Comparison of ENCODE assay signal across 12 cellular contexts in the genomic region with DNA sequence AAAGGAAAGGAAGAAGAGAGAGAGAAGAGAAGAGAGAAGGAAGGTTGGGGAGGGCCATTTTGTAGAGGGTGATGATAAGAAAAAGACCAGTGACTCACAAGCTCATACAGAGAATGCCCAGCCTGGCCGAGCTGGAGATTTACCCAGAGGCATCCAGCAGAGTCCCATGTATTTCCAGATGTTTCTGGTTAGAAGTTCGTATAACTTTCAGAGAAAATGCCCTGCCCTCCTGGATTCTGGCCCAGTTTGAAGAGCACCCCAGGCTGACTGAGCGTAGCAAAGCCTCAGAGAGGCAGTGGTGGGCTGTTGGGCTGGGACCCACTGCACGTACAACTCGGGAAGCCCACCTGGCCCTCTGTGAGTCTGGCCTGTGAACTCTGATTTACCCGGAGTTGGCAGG.
DNase-seq lines count a peak whose midpoint lies in the region; ATAC-seq and TF ChIP-seq lines count a peak whose summit lies in the region.
"Had no signal": no experiment of that assay in that cellular context is flagged by ENCODE, and none has a peak within 500 bp of the region (broad histone marks: within the 10 kb centered on the region; RNA-seq: fewer than 3 reads in every experiment).

No MANE protein-coding gene starts in this region.

- no peak for ATAC-seq in GM19452 (IDR thresholded peaks at IDR 0.05; ENCODE audit: unreplicated experiment)
- ATAC-seq in naive thymus-derived CD4-positive, alpha-beta T cell = no peak
- ATAC-seq: left lung had no signal

- no peak overlapping the region for H2BK120ac ChIP-seq in mesenchymal stem cell (ENCODE audit: low read depth, low read length)

- no peak for TF ChIP-seq CTCF in ascending aorta (IDR thresholded peaks at IDR 0.05)

- H3K4me3 ChIP-seq in ascending aorta (no peak overlapping the region), mesenchymal stem cell (ENCODE audit: insufficient read depth in 1 of 2, low read depth in 1 of 2, low read length in 2 of 2) (peak overlapping the region in 1 of 2 experiments; percentile 16)
- H3K4me3 ChIP-seq in naive thymus-derived CD4-positive, alpha-beta T cell (ENCODE audit: low read length) = no peak overlapping the region
- H3K4me3 ChIP-seq: esophagus squamous epithelium, left lung had no signal

- no peak overlapping the region for H2AFZ ChIP-seq in mesenchymal stem cell (ENCODE audit: low read depth, low read length)

- H3K9me3 Mint-ChIP-seq in naive thymus-derived CD4-positive, alpha-beta T cell = no peaks in the 10 kb centered on the region

- no peak overlapping the region for H2BK12ac ChIP-seq in mesenchymal stem cell (ENCODE audit: low read length in 2 of 2)

- H3K4me1 ChIP-seq in ascending aorta (peaks cover 0 to 43% of the 10 kb centered on the region in 2 donors), mesenchymal stem cell (ENCODE audit: control insufficient read depth, insufficient read depth, low read depth, low read length) (peaks cover 10% of the 10 kb centered on the region)
- H3K4me1 ChIP-seq in naive thymus-derived CD4-positive, alpha-beta T cell (ENCODE audit: control insufficient read depth in 2 of 2, insufficient read depth in 2 of 2, low read length in 2 of 2) = peaks cover 30 to 61% of the 10 kb centered on the region in 2 donors

- no peak overlapping the region for H4K8ac ChIP-seq in mesenchymal stem cell (ENCODE audit: low read length)

- H3K23ac ChIP-seq in mesenchymal stem cell (ENCODE audit: low read length in 2 of 2) = no peak overlapping the region

- H3K36me3 ChIP-seq in ascending aorta (no peaks in the 10 kb centered on the region), mesenchymal stem cell (ENCODE audit: control insufficient read depth in 1 of 2, insufficient read depth in 2 of 2, low read depth in 1 of 2, low read length in 2 of 2) (no peaks in the 10 kb centered on the region)
- H3K36me3 ChIP-seq in naive thymus-derived CD4-positive, alpha-beta T cell (ENCODE audit: control insufficient read depth in 2 of 3, insufficient read depth in 3 of 3, low read length in 3 of 3) = no peaks in the 10 kb centered on the region
- H3K36me3 ChIP-seq: esophagus squamous epithelium, left lung had no signal

- H3K27me3 Mint-ChIP-seq in naive thymus-derived CD4-positive, alpha-beta T cell = no peaks in the 10 kb centered on the region

- peak overlapping the region; percentile 39 for H3K9ac ChIP-seq in mesenchymal stem cell (ENCODE audit: low read length)

- no peak overlapping the region for H2AK5ac ChIP-seq in mesenchymal stem cell (ENCODE audit: low read length, severe bottlenecking)

- no peak overlapping the region for H3K14ac ChIP-seq in mesenchymal stem cell (ENCODE audit: low read length in 2 of 2)

- POLR2A ChIA-PET in naive thymus-derived CD4-positive, alpha-beta T cell (lab: Charles Lee) = no interaction called here

- 82% methylated on average over 6 of the region's 6 CpGs for WGBS in mesenchymal stem cell

- H2BK15ac ChIP-seq in mesenchymal stem cell (ENCODE audit: low read depth, poor library complexity, severe bottlenecking) = no peak overlapping the region

- no peak overlapping the region for H3K18ac ChIP-seq in mesenchymal stem cell (ENCODE audit: low read depth in 1 of 2, low read length in 2 of 2)

- no peak overlapping the region for H4K91ac ChIP-seq in mesenchymal stem cell (ENCODE audit: low read length)

- H3K9me3 ChIP-seq in ascending aorta (no peaks in the 10 kb centered on the region), mesenchymal stem cell (ENCODE audit: control insufficient read depth, low read length) (no peaks in the 10 kb centered on the region)
- no peaks in the 10 kb centered on the region for H3K9me3 ChIP-seq in naive thymus-derived CD4-positive, alpha-beta T cell (ENCODE audit: control insufficient read depth in 2 of 3, low read length in 3 of 3)
- H3K9me3 ChIP-seq: esophagus squamous epithelium, left lung had no signal

- no peak overlapping the region for H3K4me3 Mint-ChIP-seq in naive thymus-derived CD4-positive, alpha-beta T cell

- no peak overlapping the region for H3K4me2 ChIP-seq in mesenchymal stem cell (ENCODE audit: low read length, poor library complexity, severe bottlenecking)

- H3K4ac ChIP-seq in mesenchymal stem cell (ENCODE audit: low read depth in 1 of 2, low read length in 2 of 2) = no peak overlapping the region

- DNase-seq in AG08396 (ENCODE audit: low spot score) = peak; percentile 75
- peak; percentile 13 for DNase-seq in ELR (ENCODE audit: low read depth)
- no peak for DNase-seq in ascending aorta (ENCODE audit: low spot score in 2 of 2)
- DNase-seq in mesenchymal stem cell = peak; percentile 16
- no peak for DNase-seq in activated CD4-positive, CD25-positive, alpha-beta regulatory T cell treated with anti-CD3 and anti-CD28 coated beads, Interleukin-2, amount 50 U/mL, for 72 hours
- no peak for DNase-seq in amygdala (lab: John Stamatoyannopoulos, UW)
- DNase-seq in naive thymus-derived CD4-positive, alpha-beta T cell = no peak
- DNase-seq: DMS153, esophagus squamous epithelium, left lung, RPMI8226 had no signal

- no peaks in the 10 kb centered on the region for H3K79me1 ChIP-seq in mesenchymal stem cell (replicated peaks; ENCODE audit: low read length, poor library complexity, severe bottlenecking)

- no peaks in the 10 kb centered on the region for H3K27me3 ChIP-seq in ascending aorta
- peaks cover 0 to 22% of the 10 kb centered on the region in 2 experiments for H3K27me3 ChIP-seq in mesenchymal stem cell (ENCODE audit: control insufficient read depth in 1 of 2, insufficient read depth in 1 of 2, low read length in 2 of 2)
- no peaks in the 10 kb centered on the region for H3K27me3 ChIP-seq in naive thymus-derived CD4-positive, alpha-beta T cell (ENCODE audit: control insufficient read depth in 2 of 2, insufficient read depth in 2 of 2, low read length in 2 of 2)
- H3K27me3 ChIP-seq: esophagus squamous epithelium, left lung had no signal

- H3K4me1 Mint-ChIP-seq in naive thymus-derived CD4-positive, alpha-beta T cell = peaks cover 62 to 85% (median 79%) of the 10 kb centered on the region in 7 donors

- H3K27ac ChIP-seq in ascending aorta (peak overlapping the region; percentile 41 to 44), mesenchymal stem cell (ENCODE audit: low read length, poor library complexity, severe bottlenecking) (no peak overlapping the region)
- H3K27ac ChIP-seq in naive thymus-derived CD4-positive, alpha-beta T cell (ENCODE audit: low read depth, low read length) = no peak overlapping the region
- H3K27ac ChIP-seq: esophagus squamous epithelium, left lung had no signal

- intact Hi-C loops in ascending aorta (cut with DNase I) = loop anchor here (5.0 to 10.0 kb wide), 2 partner anchors 141 to 318 kb away; no protein-coding TSS in a partner anchor
- intact Hi-C loops in naive thymus-derived CD4-positive, alpha-beta T cell (cut with micrococcal nuclease) = loop anchor here in 1 of 2 donors (5.0 kb wide), 1 partner anchor 221 kb away; the partner anchor contains the start of gene SLC41A2

- peak overlapping the region in 4 of 9 donors; percentile 43 to 72 (median 54) for H3K27ac Mint-ChIP-seq in naive thymus-derived CD4-positive, alpha-beta T cell

- CTCF ChIA-PET in naive thymus-derived CD4-positive, alpha-beta T cell (lab: Charles Lee) = no interaction called here

- no peak overlapping the region for H2BK5ac ChIP-seq in mesenchymal stem cell (ENCODE audit: low read depth, low read length, poor library complexity, severe bottlenecking)

- H3K36me3 Mint-ChIP-seq in naive thymus-derived CD4-positive, alpha-beta T cell = peaks cover 0 to 5% (median 4%) of the 10 kb centered on the region in 5 donors

Comparison
In these comparisons a context has a peak if more than half of its experiments do, and no peak if none do; other contexts are left out.
1. DNase-seq: peak in AG08396 (single experiment), ELR (single experiment) and mesenchymal stem cell (single experiment); none in ascending aorta (0 of 2), activated CD4-positive, CD25-positive, alpha-beta regulatory T cell treated with anti-CD3 and anti-CD28 coated beads, Interleukin-2, amount 50 U/mL, for 72 hours (single experiment), amygdala (0 of 56) and naive thymus-derived CD4-positive, alpha-beta T cell (0 of 9).
2. H3K27ac ChIP-seq: peak in ascending aorta (2 of 2); none in mesenchymal stem cell (single experiment) and naive thymus-derived CD4-positive, alpha-beta T cell (single experiment).